9 cellular contexts compared by ENCODE assay signal in the genomic region with DNA sequence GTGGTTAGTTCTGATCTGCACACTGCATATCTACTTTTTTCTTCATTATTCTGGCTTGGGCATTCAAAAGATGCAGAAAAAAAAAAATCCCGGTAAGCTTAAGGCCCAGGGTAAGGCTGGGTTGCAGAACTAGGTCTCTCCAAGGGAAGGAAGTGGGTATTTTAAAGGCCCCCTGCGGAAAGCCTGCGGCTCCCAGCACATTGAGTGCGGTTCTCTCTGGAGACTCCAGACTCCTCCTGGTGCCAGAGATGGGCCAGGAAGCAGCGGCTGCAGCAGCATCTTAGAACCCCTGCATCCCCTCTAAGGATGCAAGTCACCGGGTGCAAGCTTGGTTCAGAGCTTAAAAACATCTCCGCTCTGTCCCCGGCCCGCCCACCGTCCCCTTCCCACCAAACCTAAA. TPM values are rescaled to one million over a fixed set of nuclear protein-coding genes. Genes with fewer than 3 reads are reported as not detected.
A peak's percentile ranks its signal among the peaks of the same experiment; 100 is the strongest.
DNase-seq lines count a peak whose midpoint lies in the region; ATAC-seq, FAIRE-seq and TF ChIP-seq lines count a peak whose summit lies in the region.
"Had no signal": no experiment of that assay in that cellular context is flagged by ENCODE, and none has a peak within 500 bp of the region (broad histone marks: within the 10 kb centered on the region; RNA-seq: fewer than 3 reads in every experiment).

No MANE protein-coding gene starts in this region.

- H3K4me1 ChIP-seq in kidney (ENCODE audit: control insufficient read depth in 1 of 2, insufficient read depth in 1 of 2, low read depth in 1 of 2, low read length in 2 of 2) = peaks cover 0 to 7% of the 10 kb centered on the region in 2 donors
- no peaks in the 10 kb centered on the region for H3K4me1 ChIP-seq in thoracic aorta (ENCODE audit: control insufficient read depth in 1 of 2, low read depth in 2 of 2)

- peak overlapping the region; percentile 38 to 59 for H3K4me3 ChIP-seq in kidney (ENCODE audit: low read length in 2 of 2)
- peak overlapping the region; percentile 70 for H3K4me3 ChIP-seq in thoracic aorta

- ATAC-seq in activated naive CD8-positive, alpha-beta T cell treated with anti-CD3 and anti-CD28 coated beads, Interleukin-2, amount 50 U/mL, for 24 hours = no peak
- no peak for ATAC-seq in thoracic aorta (ENCODE audit: insufficient number of reproducible peaks, low FRiP score, low read depth)
- no peak for ATAC-seq in HG03097 (IDR thresholded peaks at IDR 0.05; ENCODE audit: low FRiP score, unreplicated experiment)
- no peak for ATAC-seq in HG03025 (IDR thresholded peaks at IDR 0.05; ENCODE audit: low FRiP score, unreplicated experiment)

- H3K27me3 Mint-ChIP-seq in activated T-cell treated with anti-CD3 and anti-CD28 coated beads, Interleukin-2, amount 50 U/mL, for 24 hours = peaks cover 52% of the 10 kb centered on the region
- peaks cover 35% of the 10 kb centered on the region for H3K27me3 Mint-ChIP-seq in activated naive CD8-positive, alpha-beta T cell treated with anti-CD3 and anti-CD28 coated beads, Interleukin-2, amount 50 U/mL, for 24 hours

- H3K9me3 ChIP-seq in kidney (ENCODE audit: control insufficient read depth in 1 of 2, low read length in 2 of 2) (no peaks in the 10 kb centered on the region), thoracic aorta (no peaks in the 10 kb centered on the region)

- intact Hi-C loops in kidney (cut with DNase I) = no loop called here

- no peaks in the 10 kb centered on the region for H3K27me3 ChIP-seq in thoracic aorta (replicated peaks; ENCODE audit: insufficient read depth)

- no peak for DNase-seq in activated T-cell treated with anti-CD3 and anti-CD28 coated beads, Interleukin-2, amount 50 U/mL, for 24 hours
- no peak for DNase-seq in activated T-cell treated with anti-CD3 and anti-CD28 coated beads, Interleukin-2, amount 50 U/mL, for 1 hour
- DNase-seq in activated naive CD8-positive, alpha-beta T cell treated with anti-CD3 and anti-CD28 coated beads, Interleukin-2, amount 50 U/mL, for 24 hours = no peak
- no peak for DNase-seq in kidney
- no peak for DNase-seq in thoracic aorta (ENCODE audit: low spot score)
- no peak for DNase-seq in kidney glomerular epithelial cell (lab: John Stamatoyannopoulos, UW)

- H3K27ac ChIP-seq in kidney (ENCODE audit: low read depth in 2 of 2, low read length in 2 of 2) (no peak overlapping the region), thoracic aorta (no peak overlapping the region)

- H3K27ac Mint-ChIP-seq in activated T-cell treated with anti-CD3 and anti-CD28 coated beads, Interleukin-2, amount 50 U/mL, for 24 hours = no peak overlapping the region
- no peak overlapping the region for H3K27ac Mint-ChIP-seq in activated naive CD8-positive, alpha-beta T cell treated with anti-CD3 and anti-CD28 coated beads, Interleukin-2, amount 50 U/mL, for 24 hours

- peak overlapping the region; percentile 60 for H3K4me3 Mint-ChIP-seq in activated T-cell treated with anti-CD3 and anti-CD28 coated beads, Interleukin-2, amount 50 U/mL, for 24 hours
- peak overlapping the region; percentile 67 for H3K4me3 Mint-ChIP-seq in activated naive CD8-positive, alpha-beta T cell treated with anti-CD3 and anti-CD28 coated beads, Interleukin-2, amount 50 U/mL, for 24 hours

- no peaks in the 10 kb centered on the region for H3K36me3 Mint-ChIP-seq in activated T-cell treated with anti-CD3 and anti-CD28 coated beads, Interleukin-2, amount 50 U/mL, for 24 hours (ENCODE audit: low read depth)
- H3K36me3 Mint-ChIP-seq in activated naive CD8-positive, alpha-beta T cell treated with anti-CD3 and anti-CD28 coated beads, Interleukin-2, amount 50 U/mL, for 24 hours (ENCODE audit: low read depth) = no peaks in the 10 kb centered on the region

- TF ChIP-seq CTCF in kidney (IDR thresholded peaks at IDR 0.05; ENCODE audit: borderline replicate concordance, extremely low read depth, insufficient read depth) (no peak), thoracic aorta (IDR thresholded peaks at IDR 0.05) (no peak)

- H3K9me3 Mint-ChIP-seq in activated T-cell treated with anti-CD3 and anti-CD28 coated beads, Interleukin-2, amount 50 U/mL, for 24 hours = no peaks in the 10 kb centered on the region
- H3K9me3 Mint-ChIP-seq in activated naive CD8-positive, alpha-beta T cell treated with anti-CD3 and anti-CD28 coated beads, Interleukin-2, amount 50 U/mL, for 24 hours = no peaks in the 10 kb centered on the region

- H3K4me1 Mint-ChIP-seq in activated T-cell treated with anti-CD3 and anti-CD28 coated beads, Interleukin-2, amount 50 U/mL, for 24 hours (ENCODE audit: low read depth) = peaks cover 25% of the 10 kb centered on the region
- H3K4me1 Mint-ChIP-seq in activated naive CD8-positive, alpha-beta T cell treated with anti-CD3 and anti-CD28 coated beads, Interleukin-2, amount 50 U/mL, for 24 hours = peaks cover 24% of the 10 kb centered on the region

- H3K9ac ChIP-seq in kidney (ENCODE audit: low read length in 2 of 2) = no peak overlapping the region

- no peak for FAIRE-seq in kidney (lab: Jason Lieb, UNC)
- FAIRE-seq: G401.6 had no signal

- H3K36me3 ChIP-seq in kidney (ENCODE audit: control insufficient read depth in 1 of 2, insufficient read depth in 2 of 2, low read length in 2 of 2) (no peaks in the 10 kb centered on the region), thoracic aorta (no peaks in the 10 kb centered on the region)

RNA-seq across cellular contexts. Expression of a gene that starts 49.5 kb away (rescaled TPM):
- total RNA-seq in kidney (93.8 TPM), thoracic aorta (10 to 100 TPM; 42.8 to 91.6 TPM)
- 38.5 TPM for polyA plus RNA-seq in kidney (ENCODE audit: insufficient read depth, low read depth, low replicate concordance)
